8 cellular contexts compared by ENCODE assay signal in the genomic region with DNA sequence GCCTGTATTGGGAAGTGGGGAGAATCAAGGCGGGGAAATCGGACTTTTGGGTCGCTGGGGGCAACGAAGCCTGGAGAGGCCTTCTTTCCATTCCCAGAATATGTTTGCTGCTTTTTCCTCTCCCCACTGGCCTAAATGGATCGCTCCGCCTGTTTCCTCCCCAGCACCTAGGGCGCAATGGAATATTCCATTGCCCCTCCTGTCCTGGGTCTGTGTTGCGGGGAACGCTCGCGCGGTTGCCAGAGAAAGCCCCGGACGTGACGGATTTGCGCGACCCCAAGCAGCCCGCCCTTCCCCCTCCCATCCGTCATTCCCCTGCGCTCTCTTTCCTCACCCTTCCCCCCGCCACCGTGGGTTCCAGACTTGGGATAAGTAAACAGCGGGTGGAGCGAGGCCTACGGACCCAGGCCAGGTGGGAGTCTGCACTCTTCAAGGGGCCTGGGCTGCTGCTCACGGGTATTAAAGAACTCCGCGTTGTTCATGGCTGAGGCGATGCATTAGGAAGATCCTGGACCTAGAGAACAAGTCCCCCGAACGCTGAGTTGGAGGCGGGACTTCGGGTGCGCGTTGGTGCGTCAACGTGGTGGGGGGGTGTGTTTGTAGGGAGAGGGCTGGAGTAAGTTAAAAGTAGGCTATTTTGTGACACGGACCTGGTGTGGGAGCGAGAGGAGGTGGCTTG. TPM values are rescaled to one million over a fixed set of nuclear protein-coding genes. Genes with fewer than 3 reads are reported as not detected.
A peak's percentile ranks its signal among the peaks of the same experiment; 100 is the strongest.
DNase-seq lines count a peak whose midpoint lies in the region; ATAC-seq, FAIRE-seq and TF ChIP-seq lines count a peak whose summit lies in the region.

Gene PPT2 (plus strand): TSS at position 307 of the 679 bp plus-strand sequence. CDS start 454 bp downstream, outside the sequence.

- H3K4me1 Mint-ChIP-seq in CD8-positive, alpha-beta T cell (ENCODE audit: low read depth): peaks cover 57% of the 10 kb centered on the region

- POLR2A ChIA-PET in CD8-positive, alpha-beta T cell (lab: Charles Lee): interaction anchor here (1.2 kb wide), 4 partner anchors 23 to 37 kb away, joined by 5 to 8 read pairs (median 6); partner anchors contain the start of genes FKBPL and PBX2

- CTCF ChIA-PET in CD8-positive, alpha-beta T cell (lab: Charles Lee): interaction anchor here (0.9 to 1.3 kb wide), 3 partner anchors 13 to 36 kb away, joined by 3 to 9 read pairs (median 3); partner anchors contain the start of gene AGPAT1

- H3K4me2 ChIP-seq in keratinocyte (ENCODE audit: control insufficient read depth, extremely low read depth, insufficient read depth, low read depth, low read length): peak within 1 kb of the TSS; percentile 99

- H3K79me2 ChIP-seq in keratinocyte (ENCODE audit: control insufficient read depth, insufficient read depth, low read length): peaks cover 2% of the 10 kb centered on the region

- peaks cover 8% of the 10 kb centered on the region for H3K27me3 Mint-ChIP-seq in CD8-positive, alpha-beta T cell (ENCODE audit: low read depth)

- peak within 1 kb of the TSS; percentile 92 for H3K9ac ChIP-seq in keratinocyte (ENCODE audit: control insufficient read depth, extremely low read depth, insufficient read depth, low read length)

- H3K4me1 ChIP-seq in CD8-positive, alpha-beta T cell (ENCODE audit: insufficient read depth, low read length): peaks cover 40% of the 10 kb centered on the region
- H3K4me1 ChIP-seq in keratinocyte (ENCODE audit: control insufficient read depth, extremely low read depth, insufficient read depth, low read length): peaks cover 20% of the 10 kb centered on the region

- peak; percentile 74 for ATAC-seq in CD8-positive, alpha-beta T cell
- ATAC-seq in HG02678 (IDR thresholded peaks at IDR 0.05; ENCODE audit: unreplicated experiment) (peak; percentile 16), GM19035 (IDR thresholded peaks at IDR 0.05; ENCODE audit: unreplicated experiment) (no peak)

- no peaks in the 10 kb centered on the region for H3K9me3 ChIP-seq in CD8-positive, alpha-beta T cell (ENCODE audit: low read length)
- H3K9me3 ChIP-seq in keratinocyte (ENCODE audit: control insufficient read depth, low read depth, low read length): no peaks in the 10 kb centered on the region

- H4K20me1 ChIP-seq in keratinocyte (ENCODE audit: control insufficient read depth, extremely low read depth, insufficient read depth, low read length): no peaks in the 10 kb centered on the region

- H3K27ac Mint-ChIP-seq in CD8-positive, alpha-beta T cell: peak within 1 kb of the TSS; percentile 85

- H3K9me1 ChIP-seq in keratinocyte (ENCODE audit: control insufficient read depth, extremely low read depth, insufficient read depth, low read length): no peaks in the 10 kb centered on the region

- H3K9me3 Mint-ChIP-seq in CD8-positive, alpha-beta T cell: no peaks in the 10 kb centered on the region

- peaks cover 6% of the 10 kb centered on the region for H3K36me3 ChIP-seq in CD8-positive, alpha-beta T cell (ENCODE audit: insufficient read depth, low read length)
- H3K36me3 ChIP-seq in keratinocyte (ENCODE audit: control insufficient read depth in 2 of 2, extremely low read depth in 1 of 2, insufficient read depth in 2 of 2, low read length in 2 of 2): peaks cover 3 to 15% of the 10 kb centered on the region in 2 experiments

- peak within 1 kb of the TSS; percentile 97 for H3K4me3 Mint-ChIP-seq in CD8-positive, alpha-beta T cell

- TF ChIP-seq CTCF in CD8-positive, alpha-beta T cell (IDR thresholded peaks at IDR 0.05): no peak
- TF ChIP-seq CTCF in keratinocyte (optimal IDR thresholded peaks at IDR 0.05 in 1 of 3, IDR thresholded peaks at IDR 0.05 in 1 of 3, conservative IDR thresholded peaks at IDR 0.05 in 1 of 3; ENCODE audit: extremely low read depth in 1 of 3, insufficient read depth in 2 of 3, low read length in 3 of 3): peak in 1 of 3 experiments; percentile 10

- peak within 1 kb of the TSS; percentile 84 for H3K4me3 ChIP-seq in CD8-positive, alpha-beta T cell (ENCODE audit: low read depth, low read length)
- H3K4me3 ChIP-seq in keratinocyte (ENCODE audit: control insufficient read depth in 2 of 3, extremely low read depth in 1 of 3, insufficient read depth in 2 of 3, low read depth in 1 of 3, low read length in 3 of 3): peak within 1 kb of the TSS; percentile 71 to 99 (median 96)

- dilution Hi-C loops in keratinocyte (cut with MboI; ENCODE audit: extremely low pct_ligation_motif_present, low sequenced_read_pairs): no loop called here

- peaks cover 32% of the 10 kb centered on the region for H3K36me3 Mint-ChIP-seq in CD8-positive, alpha-beta T cell

- DNase-seq in CD8-positive, alpha-beta T cell: peak; percentile 52 to 90 (median 79)
- DNase-seq in NCI-H446 (lab: John Stamatoyannopoulos, UW) (peak; percentile 86 to 88), cerebellar cortex (ENCODE audit: low spot score) (peak; percentile 96), keratinocyte (ENCODE audit: low read depth, low spot score) (no peak)
- DNase-seq in activated CD4-positive, alpha-beta T cell treated with anti-CD3 and anti-CD28 coated beads for 24 hours (ENCODE audit: low read depth in 2 of 2): peak; percentile 54 to 73
- peak; percentile 57 to 78 for DNase-seq in stimulated activated CD4-positive, alpha-beta T cell treated with anti-CD3 and anti-CD28 coated beads, Interleukin-12 subunit alpha, Interleukin-12 subunit beta, amount 100 ng/mL, for 24 hours (ENCODE audit: low read depth in 2 of 2)

- FAIRE-seq in keratinocyte (lab: Jason Lieb, UNC): no peak

- peak within 1 kb of the TSS; percentile 67 for H3K27ac ChIP-seq in CD8-positive, alpha-beta T cell (ENCODE audit: low read depth, low read length)
- peak within 1 kb of the TSS; percentile 81 for H3K27ac ChIP-seq in keratinocyte (ENCODE audit: control insufficient read depth, insufficient read depth, low read length)

- intact Hi-C loops in CD8-positive, alpha-beta T cell (cut with DNase I, micrococcal nuclease): loop anchor here (1.0 to 10.0 kb wide), 7 partner anchors 22 to 179 kb away; partner anchors contain the start of genes AGPAT1 (in 2 of the 2), DXO (in 2 of the 2) and FKBPL (in 2 of the 2)

- no peaks in the 10 kb centered on the region for H3K27me3 ChIP-seq in CD8-positive, alpha-beta T cell (ENCODE audit: insufficient read depth, low read length)
- no peaks in the 10 kb centered on the region for H3K27me3 ChIP-seq in keratinocyte (ENCODE audit: control insufficient read depth, extremely low read depth, insufficient read depth, low read length)

- peak within 1 kb of the TSS; percentile 97 for H2AFZ ChIP-seq in keratinocyte (ENCODE audit: control insufficient read depth, low read length)

RNA-seq across cellular contexts. Expression of gene PPT2, which starts in this region (rescaled TPM):
- 10 to 100 TPM; 11.1 to 25.5 TPM for total RNA-seq in CD8-positive, alpha-beta T cell
- 15.0 to 21.0 TPM (median 15.6 TPM) in 3 replicates for polyA plus RNA-seq in keratinocyte
- 2.6 TPM for polyA plus RNA-seq in keratinocyte (2011; ENCODE audit: low read depth)
- polyA plus RNA-seq in keratinocyte (2011; cell fraction: cytosol; rRNA removed): 10.4 and 11.0 TPM in 2 replicates
- polyA plus RNA-seq in keratinocyte (2011; cell fraction: nucleus; rRNA removed): 34.1 and 43.3 TPM in 2 replicates
- 9.0 and 18.8 TPM in 2 replicates for polyA plus RNA-seq in keratinocyte (2012; ENCODE audit: low replicate concordance)
- polyA minus RNA-seq in keratinocyte: 10.8 to 14.1 TPM (median 12.3 TPM) in 3 replicates
- 11.5 TPM for polyA minus RNA-seq in keratinocyte (2011; cell fraction: cytosol; rRNA and poly(A)+ RNA removed)
- polyA minus RNA-seq in keratinocyte (2011; cell fraction: nucleus; rRNA and poly(A)+ RNA removed): 11.8 and 23.7 TPM in 2 replicates
